19 cellular contexts compared by ENCODE assay signal in genomic region chr11:87600938-87601337, GRCh38.
"Had no signal": no experiment of that assay in that cellular context is flagged by ENCODE, and none has a peak within 500 bp of the region (broad histone marks: within the 10 kb centered on the region; RNA-seq: fewer than 3 reads in every experiment).

No MANE protein-coding gene starts in this region.

- H3K4me3 ChIP-seq: colonic mucosa, esophagus squamous epithelium, left ventricle myocardium inferior, lower lobe of right lung, right atrium auricular region, tibial artery, upper lobe of right lung, vagina had no signal

- H3K27me3 ChIP-seq: colonic mucosa, esophagus squamous epithelium, foreskin keratinocyte, right atrium auricular region, tibial artery, upper lobe of right lung, vagina had no signal

- H3K36me3 ChIP-seq: colonic mucosa, esophagus squamous epithelium, left ventricle myocardium inferior, lower lobe of right lung, right atrium auricular region, tibial artery, upper lobe of right lung, vagina had no signal

- FAIRE-seq: keratinocyte had no signal

- H3K4me1 Mint-ChIP-seq: immature natural killer cell; memory B cell; naive thymus-derived CD4-positive, alpha-beta T cell; stimulated activated memory B cell treated with anti-CD40 and anti-IgM and Interleukin-4, amounts not matched to agents 10 μg/mL and 1 μg/mL and 100 μg/mL, for 72 hours had no signal

- H3K9me3 ChIP-seq: colonic mucosa, esophagus squamous epithelium, left ventricle myocardium inferior, lower lobe of right lung, right atrium auricular region, tibial artery, upper lobe of right lung, vagina had no signal

- H3K9me3 Mint-ChIP-seq: memory B cell; stimulated activated naive CD8-positive, alpha-beta T cell treated with anti-CD3 and anti-CD28 coated beads, Interleukin-15, Interleukin-2, amounts not matched to agents 100 ng/mL and 50 ng/mL, for 24 hours had no signal

- DNase-seq: colonic mucosa; dermis blood vessel endothelial cell; esophagus squamous epithelium; foreskin keratinocyte; immature natural killer cell; left ventricle myocardium inferior; lower lobe of right lung; naive thymus-derived CD4-positive, alpha-beta T cell; posterior cingulate gyrus; stimulated activated CD4-positive, alpha-beta T cell treated with anti-CD3 and anti-CD28 coated beads, Interleukin-4, amount 100 ng/mL, for 24 hours; tibial artery; upper lobe of right lung had no signal

- H3K4me1 ChIP-seq: colonic mucosa, esophagus squamous epithelium, left ventricle myocardium inferior, lower lobe of right lung, right atrium auricular region, upper lobe of right lung, vagina had no signal

- H3K27ac Mint-ChIP-seq: immature natural killer cell; memory B cell; naive thymus-derived CD4-positive, alpha-beta T cell; stimulated activated memory B cell treated with anti-CD40 and anti-IgM and Interleukin-4, amounts not matched to agents 10 μg/mL and 1 μg/mL and 100 μg/mL, for 72 hours; stimulated activated naive CD8-positive, alpha-beta T cell treated with anti-CD3 and anti-CD28 coated beads, Interleukin-15, Interleukin-2, amounts not matched to agents 100 ng/mL and 50 ng/mL, for 24 hours had no signal

- H3K36me3 Mint-ChIP-seq: immature natural killer cell; memory B cell; naive thymus-derived CD4-positive, alpha-beta T cell; stimulated activated memory B cell treated with anti-CD40 and anti-IgM and Interleukin-4, amounts not matched to agents 10 μg/mL and 1 μg/mL and 100 μg/mL, for 72 hours had no signal

- H3K4me3 Mint-ChIP-seq: immature natural killer cell; memory B cell; naive thymus-derived CD4-positive, alpha-beta T cell; neural crest cell; stimulated activated memory B cell treated with anti-CD40 and anti-IgM and Interleukin-4, amounts not matched to agents 10 μg/mL and 1 μg/mL and 100 μg/mL, for 72 hours; stimulated activated naive CD8-positive, alpha-beta T cell treated with anti-CD3 and anti-CD28 coated beads, Interleukin-15, Interleukin-2, amounts not matched to agents 100 ng/mL and 50 ng/mL, for 24 hours had no signal

- H3K27me3 Mint-ChIP-seq: memory B cell; stimulated activated memory B cell treated with anti-CD40 and anti-IgM and Interleukin-4, amounts not matched to agents 10 μg/mL and 1 μg/mL and 100 μg/mL, for 72 hours; stimulated activated naive CD8-positive, alpha-beta T cell treated with anti-CD3 and anti-CD28 coated beads, Interleukin-15, Interleukin-2, amounts not matched to agents 100 ng/mL and 50 ng/mL, for 24 hours had no signal

- H3K27ac ChIP-seq: colonic mucosa, esophagus squamous epithelium, foreskin keratinocyte, left ventricle myocardium inferior, lower lobe of right lung, right atrium auricular region, tibial artery, upper lobe of right lung, vagina had no signal
